ENCODE assay signal across 10 cellular contexts in the genomic region with DNA sequence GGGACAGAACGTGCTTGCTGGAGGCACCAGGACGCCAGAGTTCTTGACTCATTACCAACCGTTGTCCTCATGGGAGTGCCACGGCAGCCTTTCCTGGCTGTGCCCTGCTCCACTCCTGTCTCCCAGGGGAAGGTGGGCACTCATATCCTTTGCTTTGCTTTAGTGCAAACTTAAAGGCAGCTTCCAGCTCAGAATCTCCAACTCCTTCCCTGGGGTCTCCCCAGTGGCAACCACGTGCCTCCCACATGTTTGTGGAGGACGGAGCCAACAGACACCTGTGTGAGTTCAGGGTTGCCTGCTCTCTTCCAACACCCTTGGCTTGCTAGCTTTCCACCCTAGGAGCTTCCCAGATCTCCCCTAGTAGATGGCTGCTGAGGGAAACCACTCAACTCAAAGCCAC. TPM values are rescaled to one million over a fixed set of nuclear protein-coding genes. Genes with fewer than 3 reads are reported as not detected.
"Had no signal": no experiment of that assay in that cellular context is flagged by ENCODE, and none has a peak within 500 bp of the region (broad histone marks: within the 10 kb centered on the region; RNA-seq: fewer than 3 reads in every experiment).

No MANE protein-coding gene starts in this region.

- H2AFZ ChIP-seq: GM23248, GM23338 had no signal

- H3K36me3 ChIP-seq: HAP-1 had no signal

- FAIRE-seq: H1, H54 had no signal

- DNase-seq: GM23248, GOT3, H9, HCEC 1CT, HFFc6 had no signal

- ATAC-seq: GM23338, HCT116 had no signal

- H3K4me2 ChIP-seq: GM23338 had no signal

- H3K9me3 ChIP-seq: HAP-1 had no signal

- H3K4me1 ChIP-seq: HAP-1 had no signal

- H3K27ac ChIP-seq: GM23248 had no signal

- H3K9ac ChIP-seq: GM23248 had no signal

- H3K4me3 ChIP-seq: GM23248, GM23338, HAP-1 had no signal

RNA-seq across cellular contexts. Expression of a gene that starts 52.0 kb away (rescaled TPM):
- total RNA-seq: GM23248, H1, H9, HFFc6 had no signal
- polyA plus RNA-seq: GM23248, GM23338 had no signal
